In genomic region chr16:52603015-52603414, GRCh38 we compare ENCODE assay signal across 20 cellular contexts. TPM values are rescaled to one million over a fixed set of nuclear protein-coding genes. Genes with fewer than 3 reads are reported as not detected.
"Had no signal": no experiment of that assay in that cellular context is flagged by ENCODE, and none has a peak within 500 bp of the region (broad histone marks: within the 10 kb centered on the region; RNA-seq: fewer than 3 reads in every experiment).

No MANE protein-coding gene starts in this region.

- H3K9me3 ChIP-seq: gastroesophageal sphincter, heart right ventricle, tibial nerve, vagina had no signal

- ATAC-seq: activated CD4-positive, CD25-positive, alpha-beta regulatory T cell treated with anti-CD3 and anti-CD28 coated beads, Interleukin-2, amount 50 U/mL, for 24 hours; activated naive CD8-positive, alpha-beta T cell treated with anti-CD3 and anti-CD28 coated beads, Interleukin-2, amount 50 U/mL, for 24 hours; gastroesophageal sphincter; heart right ventricle; left cardiac atrium had no signal

- FAIRE-seq: bronchial epithelial cell had no signal

- H3K27ac ChIP-seq: gastroesophageal sphincter, heart right ventricle, parathyroid adenoma, tibial nerve, vagina had no signal

- H3K4me3 ChIP-seq: gastroesophageal sphincter, heart right ventricle, tibial nerve, vagina had no signal

- DNase-seq: activated CD4-positive, alpha-beta T cell treated with anti-CD3 and anti-CD28 coated beads, Interleukin-2, amount 50 U/mL, for 4 hours; activated naive CD4-positive, alpha-beta T cell treated with anti-CD3 and anti-CD28 coated beads for 36 hours; activated naive CD8-positive, alpha-beta T cell treated with anti-CD3 and anti-CD28 coated beads, Interleukin-2, amount 50 U/mL, for 24 hours; activated T-cell treated with anti-CD3 and anti-CD28 coated beads, Interleukin-2, amount 50 U/mL, for 1 hour; aorta; heart right ventricle; left cardiac atrium; midbrain; naive B cell; retina; stimulated activated CD4-positive, alpha-beta T cell treated with anti-CD3 and anti-CD28 coated beads, Interleukin-4, amount 100 ng/mL, for 24 hours; stimulated activated naive CD4-positive, alpha-beta T cell had no signal

- H3K27me3 ChIP-seq: gastroesophageal sphincter, tibial nerve, vagina had no signal

- H3K9ac ChIP-seq: parathyroid adenoma had no signal

- H3K36me3 ChIP-seq: gastroesophageal sphincter, heart right ventricle, tibial nerve, vagina had no signal

- H3K4me1 ChIP-seq: gastroesophageal sphincter, heart right ventricle, parathyroid adenoma, tibial nerve, vagina had no signal

RNA-seq across cellular contexts. Expression of gene TOX3, which starts 56.1 kb away (rescaled TPM):
- total RNA-seq: activated naive CD4-positive, alpha-beta T cell treated with anti-CD3 and anti-CD28 coated beads for 36 hours; activated T-helper 2 cell treated with anti-CD3 and anti-CD28 coated beads, Interferon-gamma antibody, Interleukin-2, Interleukin-4, amounts not matched to agents 10 μg/mL and 5 μg/mL and 100 μg/mL, durations not matched to agents 14 hours and 24 hours and 36 hours; aorta; heart right ventricle; left cardiac atrium; lung microvascular endothelial cell had no signal
- polyA plus RNA-seq: heart right ventricle had no signal
